In genomic region chr4:168574581-168575295, GRCh38 we compare ENCODE assay signal across 19 cellular contexts.
DNase-seq lines count a peak whose midpoint lies in the region; ATAC-seq and TF ChIP-seq lines count a peak whose summit lies in the region.
"Had no signal": no experiment of that assay in that cellular context is flagged by ENCODE, and none has a peak within 500 bp of the region (broad histone marks: within the 10 kb centered on the region; RNA-seq: fewer than 3 reads in every experiment).

No MANE protein-coding gene starts in this region.

- H3K4me1 ChIP-seq in skeletal muscle satellite cell (ENCODE audit: control insufficient read depth, insufficient read depth, low read length) (peaks cover 30% of the 10 kb centered on the region), endodermal cell (ENCODE audit: control insufficient read depth, insufficient read depth, low read length) (peaks cover 10% of the 10 kb centered on the region), transverse colon (peaks cover 0 to 10% (median 5%) of the 10 kb centered on the region in 4 donors)

- H3K36me3 ChIP-seq in skeletal muscle satellite cell (ENCODE audit: insufficient read depth, low read length): no peaks in the 10 kb centered on the region
- H3K36me3 ChIP-seq in endodermal cell (ENCODE audit: control insufficient read depth, insufficient read depth, low read length): no peaks in the 10 kb centered on the region
- no peaks in the 10 kb centered on the region for H3K36me3 ChIP-seq in transverse colon
- H3K36me3 ChIP-seq: thoracic aorta had no signal

- H3K27me3 Mint-ChIP-seq in endodermal cell (ENCODE audit: insufficient read depth) (no peaks in the 10 kb centered on the region), T-helper 17 cell (peaks cover 27% of the 10 kb centered on the region)

- no peaks in the 10 kb centered on the region for H3K27me3 ChIP-seq in skeletal muscle satellite cell (ENCODE audit: control insufficient read depth, insufficient read depth, low read length)
- no peaks in the 10 kb centered on the region for H3K27me3 ChIP-seq in endodermal cell (ENCODE audit: control insufficient read depth, insufficient read depth, low read length, poor library complexity, severe bottlenecking)
- no peaks in the 10 kb centered on the region for H3K27me3 ChIP-seq in transverse colon
- H3K27me3 ChIP-seq: hepatocyte had no signal

- H3K27ac Mint-ChIP-seq in endodermal cell (no peak overlapping the region), T-helper 17 cell (no peak overlapping the region)
- H3K27ac Mint-ChIP-seq: activated naive CD8-positive, alpha-beta T cell treated with anti-CD3 and anti-CD28 coated beads, Interleukin-2, amount 10 ng/mL, durations not matched to agents 7 days and 5 days; CD8-positive, alpha-beta memory T cell; naive thymus-derived CD8-positive, alpha-beta T cell had no signal

- no peak for TF ChIP-seq CTCF in endodermal cell (conservative IDR thresholded peaks at IDR 0.05)
- TF ChIP-seq CTCF in transverse colon (IDR thresholded peaks at IDR 0.05): no peak

- H3K9ac ChIP-seq in skeletal muscle satellite cell (ENCODE audit: low read depth, low read length) (no peak overlapping the region), endodermal cell (ENCODE audit: extremely low read depth, low read length, poor library complexity, severe bottlenecking) (no peak overlapping the region)

- TF ChIP-seq POLR2A in transverse colon (IDR thresholded peaks at IDR 0.05): no peak

- H3K4me3 Mint-ChIP-seq in endodermal cell (no peak overlapping the region), T-helper 17 cell (no peak overlapping the region)
- H3K4me3 Mint-ChIP-seq: activated naive CD8-positive, alpha-beta T cell treated with anti-CD3 and anti-CD28 coated beads, Interleukin-2, amount 10 ng/mL, durations not matched to agents 7 days and 5 days; activated T-cell treated with anti-CD3 and anti-CD28 coated beads, Interleukin-2, amount 50 U/mL, for 4 hours; CD8-positive, alpha-beta memory T cell; naive thymus-derived CD8-positive, alpha-beta T cell had no signal

- H3K4me3 ChIP-seq in skeletal muscle satellite cell (ENCODE audit: low read length) (no peak overlapping the region), endodermal cell (ENCODE audit: low read length) (no peak overlapping the region), transverse colon (no peak overlapping the region)
- H3K4me3 ChIP-seq: hepatocyte, thoracic aorta had no signal

- H3K9me3 ChIP-seq in skeletal muscle satellite cell (replicated peaks; ENCODE audit: low read length): no peaks in the 10 kb centered on the region
- H3K9me3 ChIP-seq in endodermal cell (ENCODE audit: control insufficient read depth, low read length): peaks cover 8% of the 10 kb centered on the region
- no peaks in the 10 kb centered on the region for H3K9me3 ChIP-seq in transverse colon
- H3K9me3 ChIP-seq in T-helper 17 cell (ENCODE audit: control insufficient read depth, low read length, poor library complexity, severe bottlenecking): no peaks in the 10 kb centered on the region
- H3K9me3 ChIP-seq: thoracic aorta had no signal

- ATAC-seq in T-helper 17 cell: no peak
- ATAC-seq: activated T-cell treated with anti-CD3 and anti-CD28 coated beads, Interleukin-2, amount 50 U/mL, for 4 hours; naive thymus-derived CD8-positive, alpha-beta T cell had no signal

- H3K4me1 Mint-ChIP-seq in endodermal cell (peaks cover 10% of the 10 kb centered on the region), T-helper 17 cell (peaks cover 3% of the 10 kb centered on the region)
- H3K4me1 Mint-ChIP-seq: activated naive CD8-positive, alpha-beta T cell treated with anti-CD3 and anti-CD28 coated beads, Interleukin-2, amount 10 ng/mL, durations not matched to agents 7 days and 5 days; naive thymus-derived CD8-positive, alpha-beta T cell had no signal

- TF ChIP-seq EP300 in transverse colon (IDR thresholded peaks at IDR 0.05; ENCODE audit: low read depth): no peak

- H3K36me3 Mint-ChIP-seq in endodermal cell (ENCODE audit: low read depth) (no peaks in the 10 kb centered on the region), T-helper 17 cell (ENCODE audit: low read depth) (peaks cover 2% of the 10 kb centered on the region)
- H3K36me3 Mint-ChIP-seq: activated naive CD8-positive, alpha-beta T cell treated with anti-CD3 and anti-CD28 coated beads, Interleukin-2, amount 10 ng/mL, durations not matched to agents 7 days and 5 days had no signal

- peaks cover 8% of the 10 kb centered on the region for H3K9me3 Mint-ChIP-seq in endodermal cell
- H3K9me3 Mint-ChIP-seq: activated naive CD8-positive, alpha-beta T cell treated with anti-CD3 and anti-CD28 coated beads, Interleukin-2, amount 10 ng/mL, durations not matched to agents 7 days and 5 days; activated T-cell treated with anti-CD3 and anti-CD28 coated beads, Interleukin-2, amount 50 U/mL, for 4 hours; CD8-positive, alpha-beta memory T cell had no signal

- peak overlapping the region; percentile 53 for H3K4me2 ChIP-seq in skeletal muscle satellite cell (ENCODE audit: low read length)
- H3K4me2 ChIP-seq: hepatocyte had no signal

- in situ Hi-C loops in transverse colon (cut with MboI; ENCODE audit: low pct_ligation_motif_present in 1 of 4, low pct_unique_long_range_greater_than_20kb in 1 of 4, low sequenced_read_pairs in 3 of 4): loop anchor here in 2 of 4 donors (25.0 kb wide), 1 partner anchor 338 kb away; no protein-coding TSS in a partner anchor

- WGBS in endodermal cell (ENCODE audit: insufficient coverage in 1 of 2, insufficient read length in 1 of 2), 2 experiments: 83 to 87% methylated on average over 4 to 5 of the region's 5 CpGs
- 70 to 72% methylated on average over 5 of the region's 5 CpGs for WGBS in transverse colon (ENCODE audit: low coverage in 1 of 2), 2 donors

- H3K27ac ChIP-seq in epithelial cell of prostate: peak overlapping the region; percentile 12
- H3K27ac ChIP-seq in endodermal cell (ENCODE audit: low read depth, low read length): no peak overlapping the region
- no peak overlapping the region for H3K27ac ChIP-seq in transverse colon
- H3K27ac ChIP-seq: hepatocyte, thoracic aorta had no signal

- DNase-seq in NCI-H82 (lab: John Stamatoyannopoulos, UW) (peak; percentile 68), NCI-H82 treated with DMSO at 0.1 percent for 48 hours (lab: John Stamatoyannopoulos, UW; ENCODE audit: unreplicated experiment) (no peak), RPMI7951 (ENCODE audit: low read depth) (peak; percentile 67), epithelial cell of prostate (ENCODE audit: low read depth, low spot score) (no peak), endodermal cell (no peak), transverse colon (no peak), T-helper 17 cell (no peak)
- DNase-seq: activated naive CD8-positive, alpha-beta T cell treated with anti-CD3 and anti-CD28 coated beads, Interleukin-2, amount 10 ng/mL, durations not matched to agents 7 days and 5 days; activated T-cell treated with anti-CD3 and anti-CD28 coated beads, Interleukin-2, amount 50 U/mL, for 4 hours; CD8-positive, alpha-beta memory T cell; GF-D8; naive thymus-derived CD8-positive, alpha-beta T cell; NCI-H2029; SHP77; stimulated activated CD4-positive, alpha-beta T cell treated with anti-CD3 and anti-CD28 coated beads, Interleukin-2, amount 100 ng/mL, for 24 hours; T1000 had no signal

- intact Hi-C loops in transverse colon (cut with DNase I; ENCODE audit: low total_unique reads): no loop called here

Comparison
In these comparisons a context has a peak if more than half of its experiments do, and no peak if none do; other contexts are left out.
1. DNase-seq: peak in NCI-H82 (single experiment) and RPMI7951 (single experiment); none in NCI-H82 treated with DMSO at 0.1 percent for 48 hours (single experiment), epithelial cell of prostate (single experiment), endodermal cell (single experiment), transverse colon (single experiment) and T-helper 17 cell (0 of 3).